Comparison of ENCODE assay signal across 10 cellular contexts in the genomic region with DNA sequence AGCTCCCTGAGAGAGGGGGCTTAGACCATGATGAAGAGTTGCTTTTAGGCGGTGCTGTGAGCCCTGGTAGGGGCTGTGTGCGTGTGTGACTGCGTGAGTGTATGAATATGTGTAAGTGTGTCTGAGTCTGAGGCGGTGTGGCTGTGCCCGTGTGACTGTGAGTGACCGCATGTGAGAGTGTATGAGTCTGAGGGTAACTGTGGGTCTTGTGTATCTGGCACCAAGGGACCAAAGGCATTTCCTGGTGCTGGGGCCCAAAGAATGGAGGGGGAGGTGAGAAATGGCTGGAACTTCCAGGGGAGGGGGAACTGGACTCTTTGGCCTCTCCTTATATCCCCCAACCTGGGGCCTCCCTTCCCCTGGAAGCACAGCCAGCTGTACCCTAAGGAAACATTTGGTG. TPM values are rescaled to one million over a fixed set of nuclear protein-coding genes. Genes with fewer than 3 reads are reported as not detected.
DNase-seq lines count a peak whose midpoint lies in the region; ATAC-seq and TF ChIP-seq lines count a peak whose summit lies in the region.
"Had no signal": no experiment of that assay in that cellular context is flagged by ENCODE, and none has a peak within 500 bp of the region (broad histone marks: within the 10 kb centered on the region; RNA-seq: fewer than 3 reads in every experiment).

No MANE protein-coding gene starts in this region.

- no peak overlapping the region for H2AFZ ChIP-seq in mammary epithelial cell (ENCODE audit: low read depth, low read length)

- WGBS in mammary epithelial cell (ENCODE audit: low coverage, missing lambda C conversion rate): 77% methylated on average over 6 of the region's 6 CpGs

- ATAC-seq in upper lobe of right lung (no peak), GM19467 (IDR thresholded peaks at IDR 0.05; ENCODE audit: unreplicated experiment) (no peak), HG02763 (IDR thresholded peaks at IDR 0.05; ENCODE audit: unreplicated experiment) (no peak)

- peaks cover 30% of the 10 kb centered on the region for H3K4me1 Mint-ChIP-seq in MCF 10A (ENCODE audit: insufficient read depth, unreplicated experiment)

- H3K9me3 ChIP-seq in mammary epithelial cell (replicated peaks; ENCODE audit: insufficient read depth, low read length) (no peaks in the 10 kb centered on the region), muscle layer of colon (ENCODE audit: low read length) (no peaks in the 10 kb centered on the region), upper lobe of right lung (no peaks in the 10 kb centered on the region)

- in situ Hi-C loops in mammary epithelial cell (cut with MboI; ENCODE audit: low sequenced_read_pairs in 2 of 2): no loop called here

- peaks cover 6% of the 10 kb centered on the region for H3K36me3 ChIP-seq in mammary epithelial cell (ENCODE audit: insufficient read depth, low read length)
- peaks cover 33% of the 10 kb centered on the region for H3K36me3 ChIP-seq in muscle layer of colon (ENCODE audit: insufficient read depth, low read length)
- peaks cover 18% of the 10 kb centered on the region for H3K36me3 ChIP-seq in upper lobe of right lung

- BruUV-seq in MCF 10A (replicated peaks; lab: Mats Ljungman, UMichigan) (no TSS peak), mammary epithelial cell (replicated peaks; lab: Mats Ljungman, UMichigan) (no TSS peak)

- peaks cover 12% of the 10 kb centered on the region for H3K36me3 Mint-ChIP-seq in MCF 10A (ENCODE audit: insufficient read depth, unreplicated experiment)

- peaks cover 12% of the 10 kb centered on the region for H3K4me1 ChIP-seq in mammary epithelial cell (ENCODE audit: insufficient read depth, low read length)
- H3K4me1 ChIP-seq in muscle layer of colon (ENCODE audit: insufficient read depth, low read length): peaks cover 60% of the 10 kb centered on the region
- H3K4me1 ChIP-seq in upper lobe of right lung: peaks cover 36% of the 10 kb centered on the region

- no peaks in the 10 kb centered on the region for H3K9me3 Mint-ChIP-seq in MCF 10A (ENCODE audit: unreplicated experiment)

- CTCF ChIA-PET in MCF 10A (lab: Yijun Ruan, JAX) (no interaction called here), mammary epithelial cell (lab: Charles Lee; ENCODE audit: low non-redundant PET) (no interaction called here)

- no peak overlapping the region for H3K4me2 ChIP-seq in mammary epithelial cell (ENCODE audit: insufficient read depth, low read depth, low read length)

- H3K79me2 ChIP-seq in mammary epithelial cell (ENCODE audit: insufficient read depth, low read length): peaks cover 3% of the 10 kb centered on the region

- DNase-seq in MCF 10A (ENCODE audit: unreplicated experiment) (no peak), mammary epithelial cell (no peak), upper lobe of right lung (no peak)
- no peak for DNase-seq in activated CD4-positive, alpha-beta T cell treated with anti-CD3 and anti-CD28 coated beads for 4 hours
- DNase-seq: stimulated activated CD4-positive, alpha-beta T cell treated with anti-CD3 and anti-CD28 coated beads, Interleukin-4, amount 100 ng/mL, for 1 hour had no signal

- H3K27ac ChIP-seq in mammary epithelial cell (ENCODE audit: insufficient read depth, low read depth, low read length): no peak overlapping the region
- H3K27ac ChIP-seq in cingulate gyrus (ENCODE audit: low read depth, low read length): peak overlapping the region; percentile 66
- H3K27ac ChIP-seq in muscle layer of colon (ENCODE audit: low read depth, low read length): peak overlapping the region; percentile 83
- peak overlapping the region; percentile 82 for H3K27ac ChIP-seq in upper lobe of right lung

- dilution Hi-C loops in mammary epithelial cell (cut with HindIII; ENCODE audit: low sequenced_read_pairs): no loop called here

- POLR2A ChIA-PET in MCF 10A (lab: Yijun Ruan, JAX): interaction anchor here (0.6 to 2.6 kb wide), 3 partner anchors 9 to 11 kb away, joined by 3 to 11 read pairs (median 4); no protein-coding TSS in a partner anchor

- H3K4me3 ChIP-seq in mammary epithelial cell (replicated peaks in 1 of 3; ENCODE audit: insufficient read depth in 1 of 3, low read depth in 2 of 3, low read length in 3 of 3): no peak overlapping the region
- H3K4me3 ChIP-seq in muscle layer of colon (ENCODE audit: low read depth in 1 of 2, low read length in 2 of 2): peak overlapping the region; percentile 28 to 85
- no peak overlapping the region for H3K4me3 ChIP-seq in upper lobe of right lung

- intact Hi-C loops in MCF 10A (cut with micrococcal nuclease): no loop called here
- intact Hi-C loops in mammary epithelial cell (cut with micrococcal nuclease): no loop called here
- intact Hi-C loops in upper lobe of right lung (cut with DNase I): no loop called here

- H3K9ac ChIP-seq in mammary epithelial cell (ENCODE audit: insufficient read depth, low read length) (no peak overlapping the region), muscle layer of colon (ENCODE audit: low read length) (peak overlapping the region; percentile 69)

- peak overlapping the region; percentile 69 for H3K4me3 Mint-ChIP-seq in MCF 10A (ENCODE audit: unreplicated experiment)

- H3K27me3 ChIP-seq in mammary epithelial cell (ENCODE audit: insufficient read depth, low read length) (no peaks in the 10 kb centered on the region), muscle layer of colon (ENCODE audit: control insufficient read depth in 1 of 2, insufficient read depth in 2 of 2, low read length in 2 of 2) (no peaks in the 10 kb centered on the region), upper lobe of right lung (no peaks in the 10 kb centered on the region)

- peak overlapping the region; percentile 28 for H3K27ac Mint-ChIP-seq in MCF 10A (ENCODE audit: low read depth, unreplicated experiment)

- H4K20me1 ChIP-seq in mammary epithelial cell (ENCODE audit: insufficient read depth, low read length): no peaks in the 10 kb centered on the region

- TF ChIP-seq CTCF in MCF 10A (IDR thresholded peaks at IDR 0.05; ENCODE audit: unreplicated experiment) (no peak), mammary epithelial cell (conservative IDR thresholded peaks at IDR 0.05 in 1 of 2, IDR thresholded peaks at IDR 0.05 in 1 of 2; ENCODE audit: extremely low read depth in 1 of 2, insufficient read depth in 1 of 2, low read depth in 1 of 2, low read length in 2 of 2) (no peak), upper lobe of right lung (IDR thresholded peaks at IDR 0.05) (no peak)

- H3K27me3 Mint-ChIP-seq in MCF 10A (ENCODE audit: insufficient read depth, unreplicated experiment): no peaks in the 10 kb centered on the region

RNA-seq across cellular contexts. Expression of a gene that starts 1.1 kb away (rescaled TPM):
- total RNA-seq in MCF 10A (2022): 4.0 and 8.0 TPM in 2 replicates
- 1 to 10 TPM; 4.9 to 6.0 TPM for total RNA-seq in mammary epithelial cell
- polyA plus RNA-seq in mammary epithelial cell: 3.2 TPM
- 1.1 TPM for polyA minus RNA-seq in mammary epithelial cell
- 18.7 TPM for total RNA-seq in upper lobe of right lung

RNA-seq across cellular contexts. Expression of a gene that starts 6.7 kb away (rescaled TPM):
- 21.3 and 26.8 TPM in 2 replicates for total RNA-seq in MCF 10A (2022)
- 10 to 100 TPM; 29.5 to 30.2 TPM for total RNA-seq in mammary epithelial cell
- polyA plus RNA-seq in mammary epithelial cell: 25.8 TPM
- polyA minus RNA-seq in mammary epithelial cell: 8.0 TPM
- 47.6 TPM for total RNA-seq in upper lobe of right lung

RNA-seq across cellular contexts. Expression of a gene that starts 9.3 kb away (rescaled TPM):
- total RNA-seq in MCF 10A (2022): 0.49 TPM in 1 of 2 replicates, not detected in the other
- total RNA-seq in mammary epithelial cell: under 1 TPM in 1 of 2 donors, not detected in 1; 0.80 TPM
- polyA plus RNA-seq in mammary epithelial cell: not detected
- not detected for polyA minus RNA-seq in mammary epithelial cell
- not detected for total RNA-seq in upper lobe of right lung

RNA-seq across cellular contexts. Expression of a gene that starts 15.5 kb away (rescaled TPM):
- total RNA-seq in MCF 10A (2022) (82.1 and 99.8 TPM in 2 replicates), mammary epithelial cell (100 to 1,000 TPM in 1 of 2 donors, 10 to 100 TPM in 1; 83.0 to 131 TPM), upper lobe of right lung (40.5 TPM)
- 165 TPM for polyA plus RNA-seq in mammary epithelial cell
- 139 TPM for polyA minus RNA-seq in mammary epithelial cell

RNA-seq across cellular contexts. Expression of a gene that starts 24.3 kb away (rescaled TPM):
- not detected in 2 replicates for total RNA-seq in MCF 10A (2022)
- total RNA-seq in mammary epithelial cell: under 1 TPM in 1 of 2 donors, not detected in 1; 0.17 TPM
- not detected for polyA plus RNA-seq in mammary epithelial cell
- not detected for polyA minus RNA-seq in mammary epithelial cell
- not detected for total RNA-seq in upper lobe of right lung
- polyA plus RNA-seq: adipose tissue had no signal

Comparison
In these comparisons a context has a peak if more than half of its experiments do, and no peak if none do; other contexts are left out.
1. H3K4me3 ChIP-seq: peak in muscle layer of colon (2 of 2); none in mammary epithelial cell (0 of 3) and upper lobe of right lung (single experiment).